Comparison of ENCODE assay signal across 8 cellular contexts in genomic region chr12:123120452-123121166, GRCh38. TPM values are rescaled to one million over a fixed set of nuclear protein-coding genes. Genes with fewer than 3 reads are reported as not detected.
DNase-seq lines count a peak whose midpoint lies in the region; ATAC-seq and TF ChIP-seq lines count a peak whose summit lies in the region.

No MANE protein-coding gene starts in this region.

- H3K4me2 ChIP-seq in GM23248 (ENCODE audit: unreplicated experiment) = no peak overlapping the region
- H3K4me2 ChIP-seq in PC-3 (ENCODE audit: low read length) = no peak overlapping the region; the same call in 1 of the 2 replicates

- peaks cover 74% of the 10 kb centered on the region for H3K4me1 ChIP-seq in CD8-positive, alpha-beta memory T cell (ENCODE audit: insufficient read depth, low read length)
- H3K4me1 ChIP-seq in GM23248 (ENCODE audit: insufficient read depth) = peaks cover 12% of the 10 kb centered on the region
- H3K4me1 ChIP-seq in PC-3 (ENCODE audit: insufficient read depth, low read length) = peaks cover 18% of the 10 kb centered on the region

- WGBS in GM23248 (ENCODE audit: low coverage in 1 of 2, low lambda C conversion rate in 2 of 2, missing lambda C conversion rate in 2 of 2), 2 experiments = 84% methylated on average over 3 of the region's 3 CpGs

- peak overlapping the region in 7 of 8 donors; percentile 30 to 86 (median 71) for H3K27ac Mint-ChIP-seq in CD8-positive, alpha-beta memory T cell

- ATAC-seq in PC-3 = peak; percentile 44

- H3K27me3 Mint-ChIP-seq in CD8-positive, alpha-beta memory T cell = no peaks in the 10 kb centered on the region

- no peaks in the 10 kb centered on the region for H3K9me3 Mint-ChIP-seq in CD8-positive, alpha-beta memory T cell

- in situ Hi-C loops in GM23248 (cut with MboI) = no loop called here

- POLR2A ChIA-PET in CD8-positive, alpha-beta memory T cell (lab: Charles Lee) = no interaction called here
- POLR2A ChIA-PET in PC-3 (lab: Charles Lee; ENCODE audit: unreplicated experiment) = no interaction called here

- H3K27me3 ChIP-seq in CD8-positive, alpha-beta memory T cell (ENCODE audit: insufficient read depth, low read length, poor library complexity, severe bottlenecking) = no peaks in the 10 kb centered on the region
- no peaks in the 10 kb centered on the region for H3K27me3 ChIP-seq in GM23248 (replicated peaks; ENCODE audit: insufficient read depth)
- H3K27me3 ChIP-seq in PC-3 (ENCODE audit: low read length) = no peaks in the 10 kb centered on the region

- peaks cover 31 to 34% (median 33%) of the 10 kb centered on the region in 3 donors for H3K4me1 Mint-ChIP-seq in CD8-positive, alpha-beta memory T cell

- H3K36me3 ChIP-seq in CD8-positive, alpha-beta memory T cell (ENCODE audit: insufficient read depth, low read length) = no peaks in the 10 kb centered on the region
- H3K36me3 ChIP-seq in GM23248 (ENCODE audit: low read depth) (no peaks in the 10 kb centered on the region), PC-3 (ENCODE audit: low read depth, low read length) (no peaks in the 10 kb centered on the region)

- H3K9me2 ChIP-seq in GM23248 (ENCODE audit: insufficient read depth) (no peaks in the 10 kb centered on the region), PC-3 (replicated peaks; ENCODE audit: low read length) (no peaks in the 10 kb centered on the region)

- no peak for TF ChIP-seq CTCF in PC-3 (conservative IDR thresholded peaks at IDR 0.05; ENCODE audit: low read depth, low read length)
- TF ChIP-seq CTCF in foreskin fibroblast (IDR thresholded peaks at IDR 0.05; ENCODE audit: low read depth, low read length) = no peak

- no TSS peak for BruUV-seq in PC-3 (replicated peaks; lab: Mats Ljungman, UMichigan)

- H3F3A ChIP-seq in GM23248 (ENCODE audit: insufficient read depth) (peaks cover 15% of the 10 kb centered on the region; the same call in 1 of the 2 replicates), PC-3 (ENCODE audit: low read length, unreplicated experiment) (no peaks in the 10 kb centered on the region)

- intact Hi-C loops in PC-3 (cut with micrococcal nuclease) = no loop called here
- intact Hi-C loops in posterior vena cava (cut with DNase I) = no loop called here

- H3K4me3 ChIP-seq in CD8-positive, alpha-beta memory T cell (ENCODE audit: low read length) = peak overlapping the region; percentile 24
- no peak overlapping the region for H3K4me3 ChIP-seq in GM23248
- H3K4me3 ChIP-seq in PC-3 (ENCODE audit: low read length) = no peak overlapping the region
- no peak overlapping the region for H3K4me3 ChIP-seq in foreskin fibroblast (ENCODE audit: low read depth in 1 of 2, low read length in 2 of 2)

- H3K79me2 ChIP-seq in GM23248 (ENCODE audit: insufficient read depth) (peaks cover 15% of the 10 kb centered on the region), PC-3 (ENCODE audit: low read length) (peaks cover 4% of the 10 kb centered on the region; the same call in 1 of the 2 replicates)

- H3K4me3 Mint-ChIP-seq in CD8-positive, alpha-beta memory T cell = peak overlapping the region in 2 of 7 donors; percentile 37 to 45

- H4K20me1 ChIP-seq in GM23248 (ENCODE audit: insufficient read depth) (no peaks in the 10 kb centered on the region), PC-3 (ENCODE audit: low read length) (no peaks in the 10 kb centered on the region)

- no peaks in the 10 kb centered on the region for H3K36me3 Mint-ChIP-seq in CD8-positive, alpha-beta memory T cell

- no peak overlapping the region for H3K9ac ChIP-seq in GM23248
- no peak overlapping the region for H3K9ac ChIP-seq in PC-3 (ENCODE audit: low read length)

- CTCF ChIA-PET in CD8-positive, alpha-beta memory T cell (lab: Charles Lee) = interaction anchor here (1.2 kb wide), 1 partner anchor 13 kb away, joined by 3 read pairs; no protein-coding TSS in a partner anchor
- CTCF ChIA-PET in PC-3 (lab: Charles Lee) = no interaction called here

- H3K9me3 ChIP-seq in CD8-positive, alpha-beta memory T cell (ENCODE audit: low read length) = no peaks in the 10 kb centered on the region
- H3K9me3 ChIP-seq in GM23248 (ENCODE audit: low read depth) (no peaks in the 10 kb centered on the region), PC-3 (ENCODE audit: low read length) (no peaks in the 10 kb centered on the region)

- H2AFZ ChIP-seq in GM23248 (no peak overlapping the region), PC-3 (ENCODE audit: low read length) (no peak overlapping the region)

- no peak overlapping the region for H3K27ac ChIP-seq in CD8-positive, alpha-beta memory T cell (ENCODE audit: low read depth, low read length)
- no peak overlapping the region for H3K27ac ChIP-seq in GM23248
- H3K27ac ChIP-seq in PC-3 (ENCODE audit: low read length) = peak overlapping the region; percentile 39; the same call in 1 of the 2 replicates

- peak in 1 of 5 donors; percentile 53 for DNase-seq in CD8-positive, alpha-beta memory T cell
- DNase-seq in GM23248 (peak; percentile 36), PC-3 (peak; percentile 40), foreskin fibroblast (peak; percentile 38 to 74), DMS114 treated with DMSO at 0.1 percent for 48 hours (lab: John Stamatoyannopoulos, UW; ENCODE audit: unreplicated experiment) (no peak), germinal center (ENCODE audit: low spot score) (no peak), posterior vena cava (ENCODE audit: low spot score) (no peak)
- DNase-seq in NK-92 treated with Interleukin-12 subunit alpha and Interleukin-12 subunit beta, amount 100 ng/mL, for 24 hours (lab: John Stamatoyannopoulos, UW) = no peak

RNA-seq across cellular contexts. Expression of gene PITPNM2, which starts 30.3 kb away (rescaled TPM):
- 1 to 10 TPM; 5.1 to 6.1 TPM for total RNA-seq in CD8-positive, alpha-beta memory T cell
- polyA plus RNA-seq in CD8-positive, alpha-beta memory T cell = 1.8 TPM
- total RNA-seq in GM23248 (2014; rRNA removed; shearing (Covaris generic)) = 2.0 and 2.1 TPM in 2 replicates
- polyA plus RNA-seq in GM23248 (2016; fragmentation: Nextera tagmentation; extraction: Ambion mirVana) = 0.37 and 0.63 TPM in 2 replicates
- total RNA-seq in PC-3 (2014; rRNA removed) (5.6 and 8.1 TPM in 2 replicates), posterior vena cava (10 to 100 TPM; 17.2 to 24.7 TPM)

Comparison
In these comparisons a context has a peak if more than half of its experiments do, and no peak if none do; other contexts are left out.
1. DNase-seq: peak in GM23248 (single experiment), PC-3 (single experiment) and foreskin fibroblast (2 of 2); none in DMS114 treated with DMSO at 0.1 percent for 48 hours (single experiment), germinal center (single experiment), NK-92 treated with Interleukin-12 subunit alpha and Interleukin-12 subunit beta, amount 100 ng/mL, for 24 hours (single experiment) and posterior vena cava (single experiment).